1 cellular context compared by ENCODE assay signal in the genomic region with DNA sequence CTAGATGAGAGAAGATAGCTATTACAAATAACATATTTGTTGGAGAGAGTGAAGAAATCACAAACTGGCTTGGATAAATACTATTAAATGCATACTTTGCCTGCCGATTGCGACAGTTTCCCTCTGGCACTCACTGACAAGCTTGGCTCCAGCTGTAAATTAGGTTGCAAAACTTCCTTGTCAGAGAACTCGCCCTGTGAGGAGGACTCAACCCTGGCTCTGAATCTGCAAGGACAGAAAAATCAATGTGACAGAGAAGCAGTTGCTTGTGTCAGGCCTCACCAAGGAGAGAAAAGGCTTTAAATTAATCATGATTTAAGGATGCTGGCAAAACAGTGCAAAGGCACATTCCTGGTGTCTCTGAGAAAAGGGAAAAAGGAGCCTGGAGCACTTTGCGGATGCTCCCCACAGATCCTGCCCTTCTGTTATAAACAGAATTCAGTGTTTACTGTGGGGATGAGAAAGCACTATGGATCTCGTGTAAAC.
TF ChIP-seq lines count a peak whose summit lies in the region.

No MANE protein-coding gene starts in this region.

TF ChIP-seq in HepG2, 621 proteins besides CTCF, POLR2A, EP300 and RAD21 (continued from another document):
- TF ChIP-seq, protein P1, sequence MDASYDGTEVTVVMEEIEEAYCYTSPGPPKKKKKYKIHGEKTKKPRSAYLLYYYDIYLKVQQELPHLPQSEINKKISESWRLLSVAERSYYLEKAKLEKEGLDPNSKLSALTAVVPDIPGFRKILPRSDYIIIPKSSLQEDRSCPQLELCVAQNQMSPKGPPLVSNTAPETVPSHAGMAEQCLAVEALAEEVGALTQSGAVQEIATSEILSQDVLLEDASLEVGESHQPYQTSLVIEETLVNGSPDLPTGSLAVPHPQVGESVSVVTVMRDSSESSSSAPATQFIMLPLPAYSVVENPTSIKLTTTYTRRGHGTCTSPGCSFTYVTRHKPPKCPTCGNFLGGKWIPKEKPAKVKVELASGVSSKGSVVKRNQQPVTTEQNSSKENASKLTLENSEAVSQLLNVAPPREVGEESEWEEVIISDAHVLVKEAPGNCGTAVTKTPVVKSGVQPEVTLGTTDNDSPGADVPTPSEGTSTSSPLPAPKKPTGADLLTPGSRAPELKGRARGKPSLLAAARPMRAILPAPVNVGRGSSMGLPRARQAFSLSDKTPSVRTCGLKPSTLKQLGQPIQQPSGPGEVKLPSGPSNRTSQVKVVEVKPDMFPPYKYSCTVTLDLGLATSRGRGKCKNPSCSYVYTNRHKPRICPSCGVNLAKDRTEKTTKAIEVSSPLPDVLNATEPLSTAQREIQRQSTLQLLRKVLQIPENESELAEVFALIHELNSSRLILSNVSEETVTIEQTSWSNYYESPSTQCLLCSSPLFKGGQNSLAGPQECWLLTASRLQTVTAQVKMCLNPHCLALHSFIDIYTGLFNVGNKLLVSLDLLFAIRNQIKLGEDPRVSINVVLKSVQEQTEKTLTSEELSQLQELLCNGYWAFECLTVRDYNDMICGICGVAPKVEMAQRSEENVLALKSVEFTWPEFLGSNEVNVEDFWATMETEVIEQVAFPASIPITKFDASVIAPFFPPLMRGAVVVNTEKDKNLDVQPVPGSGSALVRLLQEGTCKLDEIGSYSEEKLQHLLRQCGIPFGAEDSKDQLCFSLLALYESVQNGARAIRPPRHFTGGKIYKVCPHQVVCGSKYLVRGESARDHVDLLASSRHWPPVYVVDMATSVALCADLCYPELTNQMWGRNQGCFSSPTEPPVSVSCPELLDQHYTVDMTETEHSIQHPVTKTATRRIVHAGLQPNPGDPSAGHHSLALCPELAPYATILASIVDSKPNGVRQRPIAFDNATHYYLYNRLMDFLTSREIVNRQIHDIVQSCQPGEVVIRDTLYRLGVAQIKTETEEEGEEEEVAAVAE (CRISPR knock-in tag; IDR thresholded peaks at IDR 0.05; ENCODE audit: borderline replicate concordance): no peak
- TF ChIP-seq YEATS2 (CRISPR knock-in tag; IDR thresholded peaks at IDR 0.05; ENCODE audit: borderline replicate concordance): no peak
- no peak for TF ChIP-seq TCF7 (IDR thresholded peaks at IDR 0.05; ENCODE audit: low read depth)
- TF ChIP-seq MEIS2 (CRISPR knock-in tag; IDR thresholded peaks at IDR 0.05): no peak
- TF ChIP-seq, protein P2, sequence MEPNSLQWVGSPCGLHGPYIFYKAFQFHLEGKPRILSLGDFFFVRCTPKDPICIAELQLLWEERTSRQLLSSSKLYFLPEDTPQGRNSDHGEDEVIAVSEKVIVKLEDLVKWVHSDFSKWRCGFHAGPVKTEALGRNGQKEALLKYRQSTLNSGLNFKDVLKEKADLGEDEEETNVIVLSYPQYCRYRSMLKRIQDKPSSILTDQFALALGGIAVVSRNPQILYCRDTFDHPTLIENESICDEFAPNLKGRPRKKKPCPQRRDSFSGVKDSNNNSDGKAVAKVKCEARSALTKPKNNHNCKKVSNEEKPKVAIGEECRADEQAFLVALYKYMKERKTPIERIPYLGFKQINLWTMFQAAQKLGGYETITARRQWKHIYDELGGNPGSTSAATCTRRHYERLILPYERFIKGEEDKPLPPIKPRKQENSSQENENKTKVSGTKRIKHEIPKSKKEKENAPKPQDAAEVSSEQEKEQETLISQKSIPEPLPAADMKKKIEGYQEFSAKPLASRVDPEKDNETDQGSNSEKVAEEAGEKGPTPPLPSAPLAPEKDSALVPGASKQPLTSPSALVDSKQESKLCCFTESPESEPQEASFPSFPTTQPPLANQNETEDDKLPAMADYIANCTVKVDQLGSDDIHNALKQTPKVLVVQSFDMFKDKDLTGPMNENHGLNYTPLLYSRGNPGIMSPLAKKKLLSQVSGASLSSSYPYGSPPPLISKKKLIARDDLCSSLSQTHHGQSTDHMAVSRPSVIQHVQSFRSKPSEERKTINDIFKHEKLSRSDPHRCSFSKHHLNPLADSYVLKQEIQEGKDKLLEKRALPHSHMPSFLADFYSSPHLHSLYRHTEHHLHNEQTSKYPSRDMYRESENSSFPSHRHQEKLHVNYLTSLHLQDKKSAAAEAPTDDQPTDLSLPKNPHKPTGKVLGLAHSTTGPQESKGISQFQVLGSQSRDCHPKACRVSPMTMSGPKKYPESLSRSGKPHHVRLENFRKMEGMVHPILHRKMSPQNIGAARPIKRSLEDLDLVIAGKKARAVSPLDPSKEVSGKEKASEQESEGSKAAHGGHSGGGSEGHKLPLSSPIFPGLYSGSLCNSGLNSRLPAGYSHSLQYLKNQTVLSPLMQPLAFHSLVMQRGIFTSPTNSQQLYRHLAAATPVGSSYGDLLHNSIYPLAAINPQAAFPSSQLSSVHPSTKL (CRISPR knock-in tag; IDR thresholded peaks at IDR 0.05): no peak
- TF ChIP-seq ZZZ3 (CRISPR knock-in tag; IDR thresholded peaks at IDR 0.05; ENCODE audit: borderline replicate concordance): no peak
- TF ChIP-seq CHD2 (IDR thresholded peaks at IDR 0.05; ENCODE audit: low read depth, low read length): no peak
- TF ChIP-seq HIVEP1 (CRISPR knock-in tag; IDR thresholded peaks at IDR 0.05): no peak
- no peak for TF ChIP-seq GLI4 (CRISPR knock-in tag; IDR thresholded peaks at IDR 0.05; ENCODE audit: borderline replicate concordance)
- no peak for TF ChIP-seq CREB1 (IDR thresholded peaks at IDR 0.05)
- no peak for TF ChIP-seq CREB1 (CRISPR knock-in tag; IDR thresholded peaks at IDR 0.05)
- TF ChIP-seq CEBPG (CRISPR knock-in tag; IDR thresholded peaks at IDR 0.05): peak; percentile 47; the same call in 1 of the 2 replicates
- TF ChIP-seq ZNF382 (CRISPR knock-in tag; IDR thresholded peaks at IDR 0.05; ENCODE audit: borderline replicate concordance): no peak
- TF ChIP-seq ARNT (IDR thresholded peaks at IDR 0.05): no peak
- no peak for TF ChIP-seq NONO (IDR thresholded peaks at IDR 0.05)
- 0 out of 2 replicates have a peak, but pooled peaks have one; percentile 9 for TF ChIP-seq NONO (CRISPR knock-in tag; conservative IDR thresholded peaks at IDR 0.05)
- no peak for TF ChIP-seq MAFK (conservative IDR thresholded peaks at IDR 0.05 in 1 of 2, IDR thresholded peaks at IDR 0.05 in 1 of 2; ENCODE audit: low read length in 2 of 2)
- TF ChIP-seq, protein P3, sequence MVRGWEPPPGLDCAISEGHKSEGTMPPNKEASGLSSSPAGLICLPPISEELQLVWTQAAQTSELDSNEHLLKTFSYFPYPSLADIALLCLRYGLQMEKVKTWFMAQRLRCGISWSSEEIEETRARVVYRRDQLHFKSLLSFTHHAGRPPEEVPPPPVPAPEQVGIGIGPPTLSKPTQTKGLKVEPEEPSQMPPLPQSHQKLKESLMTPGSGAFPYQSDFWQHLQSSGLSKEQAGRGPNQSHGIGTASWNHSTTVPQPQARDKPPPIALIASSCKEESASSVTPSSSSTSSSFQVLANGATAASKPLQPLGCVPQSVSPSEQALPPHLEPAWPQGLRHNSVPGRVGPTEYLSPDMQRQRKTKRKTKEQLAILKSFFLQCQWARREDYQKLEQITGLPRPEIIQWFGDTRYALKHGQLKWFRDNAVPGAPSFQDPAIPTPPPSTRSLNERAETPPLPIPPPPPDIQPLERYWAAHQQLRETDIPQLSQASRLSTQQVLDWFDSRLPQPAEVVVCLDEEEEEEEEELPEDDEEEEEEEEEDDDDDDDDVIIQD (CRISPR knock-in tag; IDR thresholded peaks at IDR 0.05; ENCODE audit: low read depth): no peak
- TF ChIP-seq REPIN1 (CRISPR knock-in tag; IDR thresholded peaks at IDR 0.05; ENCODE audit: borderline replicate concordance, low read depth): no peak
- no peak for TF ChIP-seq PHF8 (CRISPR knock-in tag; IDR thresholded peaks at IDR 0.05)
- TF ChIP-seq SP5 (CRISPR knock-in tag; IDR thresholded peaks at IDR 0.05; ENCODE audit: borderline replicate concordance, low read depth): no peak
- TF ChIP-seq GABPB1 (CRISPR knock-in tag; IDR thresholded peaks at IDR 0.05): no peak
- no peak for TF ChIP-seq ZNF747 (CRISPR knock-in tag; IDR thresholded peaks at IDR 0.05; ENCODE audit: borderline replicate concordance)
- TF ChIP-seq RARA (CRISPR knock-in tag; IDR thresholded peaks at IDR 0.05): no peak
- TF ChIP-seq, protein P4, sequence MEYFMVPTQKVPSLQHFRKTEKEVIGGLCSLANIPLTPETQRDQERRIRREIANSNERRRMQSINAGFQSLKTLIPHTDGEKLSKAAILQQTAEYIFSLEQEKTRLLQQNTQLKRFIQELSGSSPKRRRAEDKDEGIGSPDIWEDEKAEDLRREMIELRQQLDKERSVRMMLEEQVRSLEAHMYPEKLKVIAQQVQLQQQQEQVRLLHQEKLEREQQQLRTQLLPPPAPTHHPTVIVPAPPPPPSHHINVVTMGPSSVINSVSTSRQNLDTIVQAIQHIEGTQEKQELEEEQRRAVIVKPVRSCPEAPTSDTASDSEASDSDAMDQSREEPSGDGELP (IDR thresholded peaks at IDR 0.05; ENCODE audit: borderline replicate concordance, low read depth): peak; percentile 51; the same call in 1 of the 2 replicates
TF ChIP-seq in HepG2: peak in this region for 5.
